Comparison of ENCODE assay signal across 16 cellular contexts in genomic region chr20:1536893-1537730, GRCh38. TPM values are rescaled to one million over a fixed set of nuclear protein-coding genes. Genes with fewer than 3 reads are reported as not detected.
DNase-seq lines count a peak whose midpoint lies in the region; ATAC-seq, FAIRE-seq and TF ChIP-seq lines count a peak whose summit lies in the region.
"Had no signal": no experiment of that assay in that cellular context is flagged by ENCODE, and none has a peak within 500 bp of the region (broad histone marks: within the 10 kb centered on the region; RNA-seq: fewer than 3 reads in every experiment).

No MANE protein-coding gene starts in this region.

- FAIRE-seq in HepG2 (lab: Jason Lieb, UNC) = no peak

- H3K27me3 ChIP-seq in breast epithelium (no peaks in the 10 kb centered on the region), HepG2 (ENCODE audit: control insufficient read depth in 1 of 2, insufficient read depth in 2 of 2, low read length in 2 of 2) (peaks cover 3 to 9% of the 10 kb centered on the region in 2 experiments; a peak in 1 of 5 replicates), upper lobe of right lung (no peaks in the 10 kb centered on the region)
- H3K27me3 ChIP-seq: tibial artery had no signal

- TF ChIP-seq POLR2A in breast epithelium (IDR thresholded peaks at IDR 0.05) (no peak), HepG2 (IDR thresholded peaks at IDR 0.05; ENCODE audit: insufficient read depth in 1 of 2, low read depth in 2 of 2, low read length in 2 of 2) (no peak)

- TF ChIP-seq RAD21 in HepG2 (CRISPR knock-in tag; IDR thresholded peaks at IDR 0.05) = no peak

- H3K4me1 ChIP-seq in breast epithelium = no peaks in the 10 kb centered on the region
- no peaks in the 10 kb centered on the region for H3K4me1 ChIP-seq in HepG2 (ENCODE audit: insufficient read depth, low read length)
- no peaks in the 10 kb centered on the region for H3K4me1 ChIP-seq in upper lobe of right lung
- H3K4me1 ChIP-seq: tibial artery had no signal

- POLR2A ChIA-PET in MCF 10A (lab: Yijun Ruan, JAX) (no interaction called here), WTC11 (lab: Charles Lee) (no interaction called here), HepG2 (lab: Yijun Ruan, JAX) (no interaction called here)

- no peaks in the 10 kb centered on the region for H4K20me1 ChIP-seq in HepG2 (ENCODE audit: insufficient read depth, low read length)

- H3K9me3 Mint-ChIP-seq in MCF 10A (ENCODE audit: unreplicated experiment) (no peaks in the 10 kb centered on the region), WTC11 (peaks cover 8% of the 10 kb centered on the region; the same call in 1 of the 2 replicates)

- H3K9me3 ChIP-seq in breast epithelium = no peaks in the 10 kb centered on the region
- H3K9me3 ChIP-seq in HepG2 (ENCODE audit: low read length) = no peaks in the 10 kb centered on the region
- no peaks in the 10 kb centered on the region for H3K9me3 ChIP-seq in upper lobe of right lung
- H3K9me3 ChIP-seq: tibial artery had no signal

- no TSS peak for BruUV-seq in MCF 10A (replicated peaks; lab: Mats Ljungman, UMichigan)
- BruUV-seq in HepG2 (replicated peaks; lab: Mats Ljungman, UMichigan) = no TSS peak

- TF ChIP-seq CTCF in MCF 10A (IDR thresholded peaks at IDR 0.05; ENCODE audit: unreplicated experiment) (no peak), breast epithelium (IDR thresholded peaks at IDR 0.05) (no peak), WTC11 (IDR thresholded peaks at IDR 0.05) (no peak), HepG2 (CRISPR knock-in tag; IDR thresholded peaks at IDR 0.05) (no peak), upper lobe of right lung (IDR thresholded peaks at IDR 0.05) (no peak)

- no peaks in the 10 kb centered on the region for H3K36me3 ChIP-seq in breast epithelium
- H3K36me3 ChIP-seq in HepG2 (replicated peaks in 1 of 2; ENCODE audit: control insufficient read depth in 1 of 2, insufficient read depth in 2 of 2, low read length in 2 of 2) = no peaks in the 10 kb centered on the region
- no peaks in the 10 kb centered on the region for H3K36me3 ChIP-seq in upper lobe of right lung
- H3K36me3 ChIP-seq: tibial artery had no signal

- 21% methylated on average over 11 of the region's 11 CpGs for WGBS in HepG2 (ENCODE audit: low lambda C conversion rate)

- in situ Hi-C loops in HepG2 (cut with HindIII; ENCODE audit: extremely low pct_ligation_motif_present, low pct_unique_long_range_greater_than_20kb) = no loop called here

- H3K4me3 Mint-ChIP-seq in MCF 10A (ENCODE audit: unreplicated experiment) (no peak overlapping the region), WTC11 (no peak overlapping the region)

- H3K27me3 Mint-ChIP-seq in MCF 10A (ENCODE audit: insufficient read depth, unreplicated experiment) (no peaks in the 10 kb centered on the region), WTC11 (ENCODE audit: low read depth) (peaks cover 9% of the 10 kb centered on the region)

- no peak overlapping the region for H2AFZ ChIP-seq in HepG2 (ENCODE audit: low read length)

- DNase-seq in MCF 10A (ENCODE audit: unreplicated experiment) (no peak), breast epithelium (ENCODE audit: low spot score in 2 of 2) (no peak), WTC11 (ENCODE audit: low spot score) (peak; percentile 18), HepG2 (ENCODE audit: low spot score) (no peak), upper lobe of right lung (no peak), NCI-H2081 treated with DMSO at 0.1 percent for 48 hours (lab: John Stamatoyannopoulos, UW) (no peak), SHP77 treated with DMSO at 0.1 percent for 48 hours (lab: John Stamatoyannopoulos, UW) (no peak)
- DNase-seq: DMS53, NCI-H1092 treated with DMSO at 0.1 percent for 48 hours, NCI-H774, T-helper 2 cell had no signal

- H3K4me2 ChIP-seq in HepG2 (ENCODE audit: low read depth, low read length) = no peak overlapping the region

- no peak overlapping the region for H3K9ac ChIP-seq in HepG2 (ENCODE audit: insufficient read depth, low read depth, low read length)

- intact Hi-C loops in MCF 10A (cut with micrococcal nuclease) = no loop called here
- intact Hi-C loops in breast epithelium (cut with DNase I; ENCODE audit: low total_unique reads) = no loop called here
- intact Hi-C loops in HepG2 (cut with micrococcal nuclease; ENCODE audit: unreplicated experiment) = no loop called here
- intact Hi-C loops in upper lobe of right lung (cut with DNase I) = no loop called here

- H3K27ac ChIP-seq in breast epithelium (peak overlapping the region in 1 of 2 donors; percentile 25), HepG2 (ENCODE audit: extremely low read length, insufficient read depth, low read length) (no peak overlapping the region), upper lobe of right lung (peak overlapping the region; percentile 79)
- H3K27ac ChIP-seq: tibial artery had no signal

- H3K36me3 Mint-ChIP-seq in MCF 10A (ENCODE audit: insufficient read depth, unreplicated experiment) (no peaks in the 10 kb centered on the region), WTC11 (no peaks in the 10 kb centered on the region)

- no peak overlapping the region for H3K4me3 ChIP-seq in breast epithelium
- no peak overlapping the region for H3K4me3 ChIP-seq in HepG2 (replicated peaks in 1 of 3; ENCODE audit: insufficient read depth in 1 of 3, low read depth in 2 of 3, low read length in 3 of 3)
- H3K4me3 ChIP-seq in upper lobe of right lung = no peak overlapping the region
- H3K4me3 ChIP-seq: tibial artery had no signal

- H3K4me1 Mint-ChIP-seq in MCF 10A (ENCODE audit: insufficient read depth, unreplicated experiment) (no peaks in the 10 kb centered on the region), WTC11 (no peaks in the 10 kb centered on the region; the same call in 1 of the 2 replicates)

- H3K27ac Mint-ChIP-seq in MCF 10A (ENCODE audit: low read depth, unreplicated experiment) (peak overlapping the region; percentile 44), WTC11 (no peak overlapping the region)
- H3K27ac Mint-ChIP-seq: progenitor cell of endocrine pancreas had no signal

- ATAC-seq in WTC11 (no peak), HepG2 (peak; percentile 41; the same call in 2 of the 3 replicates), upper lobe of right lung (peak; percentile 62), HG03280 (IDR thresholded peaks at IDR 0.05; ENCODE audit: unreplicated experiment) (no peak)

- CTCF ChIA-PET in MCF 10A (lab: Yijun Ruan, JAX) = interaction anchor here (1.6 to 2.7 kb wide), 2 partner anchors 33 to 197 kb away, joined by 3 to 10 read pairs; no protein-coding TSS in a partner anchor
- CTCF ChIA-PET in WTC11 (lab: Charles Lee) = interaction anchor here (0.6 to 1.7 kb wide), 3 partner anchors 33 to 635 kb away, joined by 3 to 7 read pairs (median 4); no protein-coding TSS in a partner anchor
- CTCF ChIA-PET in HepG2 (lab: Yijun Ruan, JAX; ENCODE audit: low intra/inter-chr PET ratio, low total read pairs) = no interaction called here

- H3K79me2 ChIP-seq in HepG2 (ENCODE audit: insufficient read depth, low read length) = no peaks in the 10 kb centered on the region

- TF ChIP-seq EP300 in HepG2 (IDR thresholded peaks at IDR 0.05; ENCODE audit: low read depth in 2 of 2, low read length in 2 of 2) (no peak), HepG2 (CRISPR knock-in tag; IDR thresholded peaks at IDR 0.05; ENCODE audit: borderline replicate concordance) (no peak)

RNA-seq across cellular contexts. Expression of gene SIRPD, which starts 20.4 kb away (rescaled TPM):
- not detected in 2 replicates for total RNA-seq in MCF 10A (2022)
- total RNA-seq in breast epithelium = not detected
- not detected in 3 replicates for total RNA-seq in WTC11 (2021)
- total RNA-seq in HepG2 (2016; rRNA removed; fragmentation: Illumina TruSeq; extraction: Trizol) = not detected in 2 replicates
- not detected in 2 replicates for total RNA-seq in HepG2 (2016; cell fraction: cytosol; rRNA removed; fragmentation: Illumina TruSeq; extraction: Trizol; ENCODE audit: low read depth)
- not detected in 2 replicates for total RNA-seq in HepG2 (2016; cell fraction: insoluble cytoplasmic fraction; rRNA removed; fragmentation: Illumina TruSeq; extraction: Trizol)
- total RNA-seq in HepG2 (2016; cell fraction: membrane; rRNA removed; fragmentation: Illumina TruSeq; extraction: Trizol) = not detected in 2 replicates
- total RNA-seq in HepG2 (2016; cell fraction: nucleus; rRNA removed; fragmentation: Illumina TruSeq; extraction: Trizol) = not detected in 2 replicates
- polyA plus RNA-seq in HepG2 (2011; rRNA removed) = not detected in 2 replicates
- not detected in 2 replicates for polyA plus RNA-seq in HepG2 (2011; cell fraction: cytosol; rRNA removed)
- not detected in 2 replicates for polyA plus RNA-seq in HepG2 (2011; cell fraction: nucleus; rRNA removed)
- not detected in 2 replicates for polyA plus RNA-seq in HepG2 (2012)
- not detected in 2 replicates for polyA plus RNA-seq in HepG2 (2016; cell fraction: cytosol; fragmentation: Illumina TruSeq; extraction: Trizol; ENCODE audit: low read depth)
- not detected in 2 replicates for polyA plus RNA-seq in HepG2 (2016; cell fraction: insoluble cytoplasmic fraction; fragmentation: Illumina TruSeq; extraction: Trizol; ENCODE audit: low read depth)
- polyA plus RNA-seq in HepG2 (2016; cell fraction: membrane; fragmentation: Illumina TruSeq; extraction: Trizol; ENCODE audit: low read depth) = not detected in 2 replicates
- polyA plus RNA-seq in HepG2 (2016; cell fraction: nucleus; fragmentation: Illumina TruSeq; extraction: Trizol; ENCODE audit: insufficient read depth, low read depth) = not detected in 2 replicates
- polyA minus RNA-seq in HepG2 (2011; rRNA and poly(A)+ RNA removed; ENCODE audit: low replicate concordance) = not detected in 2 replicates
- not detected in 2 replicates for polyA minus RNA-seq in HepG2 (2011; cell fraction: cytosol; rRNA and poly(A)+ RNA removed)
- polyA minus RNA-seq in HepG2 (2011; cell fraction: nucleus; rRNA and poly(A)+ RNA removed) = not detected in 2 replicates
- total RNA-seq in upper lobe of right lung = 0.78 TPM
- total RNA-seq: lower leg skin, progenitor cell of endocrine pancreas had no signal
- polyA plus RNA-seq: AG04450 had no signal

RNA-seq across cellular contexts. Expression of gene SIRPB2, which starts 45.9 kb away (rescaled TPM):
- total RNA-seq in MCF 10A (2022) = 1.3 and 1.8 TPM in 2 replicates
- 10 to 100 TPM in 1 of 3 donors, 1 to 10 TPM in 2; 2.9 to 30.9 (median 4.3) TPM for total RNA-seq in breast epithelium
- not detected in 3 replicates for total RNA-seq in WTC11 (2021)
- not detected in 2 replicates for total RNA-seq in HepG2 (2016; rRNA removed; fragmentation: Illumina TruSeq; extraction: Trizol)
- not detected in 2 replicates for total RNA-seq in HepG2 (2016; cell fraction: cytosol; rRNA removed; fragmentation: Illumina TruSeq; extraction: Trizol; ENCODE audit: low read depth)
- total RNA-seq in HepG2 (2016; cell fraction: insoluble cytoplasmic fraction; rRNA removed; fragmentation: Illumina TruSeq; extraction: Trizol) = not detected in 2 replicates
- not detected in 2 replicates for total RNA-seq in HepG2 (2016; cell fraction: membrane; rRNA removed; fragmentation: Illumina TruSeq; extraction: Trizol)
- total RNA-seq in HepG2 (2016; cell fraction: nucleus; rRNA removed; fragmentation: Illumina TruSeq; extraction: Trizol) = not detected in 2 replicates
- polyA plus RNA-seq in HepG2 (2011; rRNA removed) = not detected in 2 replicates
- not detected in 2 replicates for polyA plus RNA-seq in HepG2 (2011; cell fraction: cytosol; rRNA removed)
- polyA plus RNA-seq in HepG2 (2011; cell fraction: nucleus; rRNA removed) = not detected in 2 replicates
- not detected in 2 replicates for polyA plus RNA-seq in HepG2 (2012)
- polyA plus RNA-seq in HepG2 (2016; cell fraction: cytosol; fragmentation: Illumina TruSeq; extraction: Trizol; ENCODE audit: low read depth) = not detected in 2 replicates
- polyA plus RNA-seq in HepG2 (2016; cell fraction: insoluble cytoplasmic fraction; fragmentation: Illumina TruSeq; extraction: Trizol; ENCODE audit: low read depth) = not detected in 2 replicates
- not detected in 2 replicates for polyA plus RNA-seq in HepG2 (2016; cell fraction: membrane; fragmentation: Illumina TruSeq; extraction: Trizol; ENCODE audit: low read depth)
- polyA plus RNA-seq in HepG2 (2016; cell fraction: nucleus; fragmentation: Illumina TruSeq; extraction: Trizol; ENCODE audit: insufficient read depth, low read depth) = not detected in 2 replicates
- polyA minus RNA-seq in HepG2 (2011; rRNA and poly(A)+ RNA removed; ENCODE audit: low replicate concordance) = not detected in 2 replicates
- polyA minus RNA-seq in HepG2 (2011; cell fraction: cytosol; rRNA and poly(A)+ RNA removed) = not detected in 2 replicates
- polyA minus RNA-seq in HepG2 (2011; cell fraction: nucleus; rRNA and poly(A)+ RNA removed) = not detected in 2 replicates
- total RNA-seq in upper lobe of right lung = 14.3 TPM
- total RNA-seq: progenitor cell of endocrine pancreas had no signal
- polyA plus RNA-seq: AG04450 had no signal

Comparison
In these comparisons a context has a peak if more than half of its experiments do, and no peak if none do; other contexts are left out.
1. ATAC-seq: peak in HepG2 (single experiment) and upper lobe of right lung (single experiment); none in WTC11 (single experiment) and HG03280 (single experiment).